9 cellular contexts compared by ENCODE assay signal in the genomic region with DNA sequence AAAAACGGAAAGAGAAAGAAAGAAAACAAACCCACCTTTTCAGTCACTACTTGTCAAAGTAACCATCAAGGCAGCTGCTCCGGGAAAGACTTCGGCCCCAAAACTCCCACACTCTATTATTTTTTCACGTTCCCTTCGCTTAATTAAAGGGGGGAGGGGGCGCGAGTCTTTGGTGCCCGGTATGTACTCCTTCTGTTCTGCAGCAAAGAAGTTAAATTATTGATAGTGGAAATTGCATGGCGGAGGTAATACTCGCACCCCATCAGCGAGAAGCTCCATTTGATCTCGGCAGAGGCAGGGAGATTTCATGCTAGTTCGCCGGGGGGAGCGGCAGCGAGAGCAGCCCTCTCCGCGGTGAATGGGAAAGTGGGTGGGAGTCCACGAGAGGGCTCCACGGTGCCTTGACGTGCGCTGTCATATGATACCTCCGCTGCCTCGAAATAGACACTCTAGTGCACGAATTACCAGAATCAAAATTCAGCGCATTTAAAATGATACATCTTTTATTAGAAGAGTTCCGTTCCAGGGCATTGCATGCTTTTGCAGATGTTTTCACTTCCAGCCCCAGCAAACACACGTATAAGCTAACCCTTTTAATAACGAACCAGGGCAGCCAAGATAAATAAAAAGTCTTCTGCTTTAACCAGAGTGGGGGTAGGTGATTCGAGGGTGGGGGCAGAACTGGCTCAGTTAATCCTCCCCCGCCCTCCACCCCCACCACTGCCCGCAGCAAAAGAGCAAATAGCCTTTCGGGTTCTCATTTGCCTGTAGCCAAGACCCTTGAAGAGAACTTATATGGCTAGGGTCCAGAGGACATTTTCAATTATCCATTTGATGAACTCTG. TPM values are rescaled to one million over a fixed set of nuclear protein-coding genes. Genes with fewer than 3 reads are reported as not detected.
DNase-seq lines count a peak whose midpoint lies in the region; ATAC-seq, FAIRE-seq and TF ChIP-seq lines count a peak whose summit lies in the region.
"Had no signal": no experiment of that assay in that cellular context is flagged by ENCODE, and none has a peak within 500 bp of the region (broad histone marks: within the 10 kb centered on the region; RNA-seq: fewer than 3 reads in every experiment).

No MANE protein-coding gene starts in this region.

- H3K4me1 ChIP-seq in SK-N-SH (ENCODE audit: control insufficient read depth in 1 of 2, insufficient read depth in 2 of 2, low read depth in 1 of 2, low read length in 1 of 2) = peaks cover 6 to 21% of the 10 kb centered on the region in 2 experiments; a peak in 1 of 4 replicates
- H3K4me1 ChIP-seq in esophagus (ENCODE audit: control insufficient read depth in 2 of 2, insufficient read depth in 2 of 2, low read length in 1 of 2) = peaks cover 6 to 12% of the 10 kb centered on the region in 2 donors

- peaks cover 49% of the 10 kb centered on the region for H3K27me3 Mint-ChIP-seq in nephron (ENCODE audit: low read depth)

- H4K20me1 ChIP-seq in SK-N-SH (ENCODE audit: insufficient read depth) = peaks cover 20% of the 10 kb centered on the region

- TF ChIP-seq CTCF in SK-N-SH (IDR thresholded peaks at IDR 0.05) = peak; percentile 58
- peak in 1 of 3 experiments; percentile 17 for TF ChIP-seq CTCF in nephron (IDR thresholded peaks at IDR 0.05; ENCODE audit: unreplicated experiment in 3 of 3)

- peak overlapping the region; percentile 84 for H3K4me2 ChIP-seq in SK-N-SH

- TF ChIP-seq RAD21 in SK-N-SH (IDR thresholded peaks at IDR 0.05; ENCODE audit: low read length) = peak; percentile 27; the same call in 1 of the 2 replicates

- no peaks in the 10 kb centered on the region for H3K9me2 ChIP-seq in SK-N-SH

- no peak for TF ChIP-seq POLR2A in GM12891 (IDR thresholded peaks at IDR 0.05; ENCODE audit: low read depth, low read length)

- H3K27me3 ChIP-seq in SK-N-SH (ENCODE audit: insufficient read depth) = no peaks in the 10 kb centered on the region
- H3K27me3 ChIP-seq in esophagus (ENCODE audit: control insufficient read depth in 1 of 2, insufficient read depth in 2 of 2, low read length in 2 of 2) = peaks cover 0 to 18% of the 10 kb centered on the region in 2 donors

- no peaks in the 10 kb centered on the region for H3K36me3 Mint-ChIP-seq in nephron (ENCODE audit: low read depth)

- peak; percentile 51 for DNase-seq in NCI-H345 (lab: John Stamatoyannopoulos, UW)
- no peak for DNase-seq in NCI-H345 treated with DMSO at 0.1 percent for 48 hours (lab: John Stamatoyannopoulos, UW; ENCODE audit: unreplicated experiment)
- DNase-seq in SK-N-SH = peak; percentile 38
- DNase-seq in GM12891 (ENCODE audit: insufficient read length, low spot score) = no peak

- H3K27ac Mint-ChIP-seq in nephron = peak overlapping the region in 2 of 3 experiments; percentile 3 to 24

- peaks cover 21% of the 10 kb centered on the region for H3F3A ChIP-seq in SK-N-SH (replicated peaks; ENCODE audit: insufficient read depth)

- CTCF ChIA-PET in SK-N-SH (lab: Yijun Ruan, JAX) = interaction anchor here (0.7 to 9.2 kb wide), 7 partner anchors 9 to 1629 kb away, joined by 3 to 243 read pairs (median 3); no protein-coding TSS in a partner anchor

- H3K4me3 Mint-ChIP-seq in nephron = peak overlapping the region; percentile 91 to 93 (median 93)

- H3K9me3 Mint-ChIP-seq in nephron = no peaks in the 10 kb centered on the region

- peak overlapping the region; percentile 90 for H2AFZ ChIP-seq in SK-N-SH (ENCODE audit: low read depth)

- ATAC-seq in HG02759 (IDR thresholded peaks at IDR 0.05; ENCODE audit: unreplicated experiment) (peak; percentile 32), GM21390 (IDR thresholded peaks at IDR 0.05; ENCODE audit: unreplicated experiment) (no peak)

- H3K9ac ChIP-seq in SK-N-SH = peak overlapping the region; percentile 89

- H3K9me3 ChIP-seq in SK-N-SH = no peaks in the 10 kb centered on the region
- H3K9me3 ChIP-seq in esophagus (ENCODE audit: control insufficient read depth in 2 of 2, insufficient read depth in 1 of 2, low read depth in 1 of 2, low read length in 1 of 2) = no peaks in the 10 kb centered on the region
- H3K9me3 ChIP-seq: body of pancreas had no signal

- H3K4me3 ChIP-seq in SK-N-SH (ENCODE audit: low read depth in 2 of 2, low read length in 1 of 2) (peak overlapping the region; percentile 84 to 92), esophagus (ENCODE audit: low read depth in 1 of 2, low read length in 2 of 2) (peak overlapping the region; percentile 48 to 59)

- H3K36me3 ChIP-seq in SK-N-SH (replicated peaks in 1 of 2; ENCODE audit: control insufficient read depth in 1 of 2, insufficient read depth in 2 of 2, low read length in 1 of 2) (no peaks in the 10 kb centered on the region), esophagus (ENCODE audit: control insufficient read depth in 2 of 2, insufficient read depth in 2 of 2, low read length in 1 of 2) (no peaks in the 10 kb centered on the region)

- H3K27ac ChIP-seq in SK-N-SH (ENCODE audit: low read depth in 2 of 2, low read length in 1 of 2) = peak overlapping the region; percentile 39 to 62; a peak in 3 of 4 replicates
- H3K27ac ChIP-seq in esophagus (ENCODE audit: low read depth in 2 of 2, low read length in 1 of 2) = no peak overlapping the region
- H3K27ac ChIP-seq: body of pancreas had no signal

- 3% methylated on average over 31 of the region's 33 CpGs for WGBS in SK-N-SH (ENCODE audit: low lambda C conversion rate)
- 1 to 2% methylated on average over 33 of the region's 33 CpGs for WGBS in esophagus, 2 donors

- peaks cover 37% of the 10 kb centered on the region for H3K4me1 Mint-ChIP-seq in nephron

- 0 out of 4 replicates have a peak, but pooled peaks of 1 of the 2 experiments have one; percentile 15 for TF ChIP-seq EP300 in SK-N-SH (IDR thresholded peaks at IDR 0.05; ENCODE audit: borderline replicate concordance in 1 of 2, low read depth in 1 of 2, low read length in 1 of 2)

- peaks cover 40% of the 10 kb centered on the region for H3K79me2 ChIP-seq in SK-N-SH (ENCODE audit: insufficient read depth)

- no peak for FAIRE-seq in GM12891 (lab: Jason Lieb, UNC)

- POLR2A ChIA-PET in SK-N-SH (lab: Yijun Ruan, JAX) = interaction anchor here (1.1 kb wide), 1 partner anchor 16 kb away, joined by 3 read pairs; no protein-coding TSS in a partner anchor

TF ChIP-seq in SK-N-SH, 30 proteins besides CTCF, POLR2A, EP300 and RAD21 (continues in another document):
- TF ChIP-seq SIN3A (IDR thresholded peaks at IDR 0.05; ENCODE audit: borderline replicate concordance, low read depth, low read length) = no peak
- TF ChIP-seq POLR2AphosphoS5 (IDR thresholded peaks at IDR 0.05; ENCODE audit: low read depth, low read length) = no peak
- TF ChIP-seq NFIC (IDR thresholded peaks at IDR 0.05; ENCODE audit: borderline replicate concordance) = no peak; the same call in 1 of the 2 replicates
- 0 out of 2 replicates have a peak, but pooled peaks have one; percentile 26 for TF ChIP-seq RCOR1 (IDR thresholded peaks at IDR 0.05; ENCODE audit: low read length)
- TF ChIP-seq RFX5 (IDR thresholded peaks at IDR 0.05; ENCODE audit: low read length) = no peak
- no peak for TF ChIP-seq TEAD4 (IDR thresholded peaks at IDR 0.05; ENCODE audit: borderline replicate concordance, insufficient read depth)
- 0 out of 2 replicates have a peak, but pooled peaks have one; percentile 2 for TF ChIP-seq JUND (IDR thresholded peaks at IDR 0.05)
- TF ChIP-seq FOSL2 (IDR thresholded peaks at IDR 0.05; ENCODE audit: borderline replicate concordance, low read depth) = no peak
- peak; percentile 24; the same call in 1 of the 2 replicates for TF ChIP-seq SMC3 (IDR thresholded peaks at IDR 0.05; ENCODE audit: low read depth, low read length)
- TF ChIP-seq, protein P1, sequence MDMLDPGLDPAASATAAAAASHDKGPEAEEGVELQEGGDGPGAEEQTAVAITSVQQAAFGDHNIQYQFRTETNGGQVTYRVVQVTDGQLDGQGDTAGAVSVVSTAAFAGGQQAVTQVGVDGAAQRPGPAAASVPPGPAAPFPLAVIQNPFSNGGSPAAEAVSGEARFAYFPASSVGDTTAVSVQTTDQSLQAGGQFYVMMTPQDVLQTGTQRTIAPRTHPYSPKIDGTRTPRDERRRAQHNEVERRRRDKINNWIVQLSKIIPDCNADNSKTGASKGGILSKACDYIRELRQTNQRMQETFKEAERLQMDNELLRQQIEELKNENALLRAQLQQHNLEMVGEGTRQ (IDR thresholded peaks at IDR 0.05; ENCODE audit: borderline replicate concordance, low read depth, low read length) = no peak
- no peak for TF ChIP-seq EZH2phosphoT487 (IDR thresholded peaks at IDR 0.05; ENCODE audit: borderline replicate concordance, low read depth)

TF ChIP-seq in GM12891, 5 proteins besides CTCF, POLR2A, EP300 and RAD21:
- TF ChIP-seq POU2F2 (IDR thresholded peaks at IDR 0.05; ENCODE audit: low read depth, low read length) (no peak), TAF1 (IDR thresholded peaks at IDR 0.05; ENCODE audit: low read depth, low read length) (no peak), PAX5 (IDR thresholded peaks at IDR 0.05; ENCODE audit: insufficient read depth, low read length, severe bottlenecking) (no peak), POLR2AphosphoS5 (IDR thresholded peaks at IDR 0.05; ENCODE audit: low read depth, low read length) (no peak), SPI1 (IDR thresholded peaks at IDR 0.05; ENCODE audit: low read depth, low read length) (no peak)
TF ChIP-seq in GM12891: peak in this region for 0.

RNA-seq across cellular contexts. Expression of gene BDNF, which starts 1.2 kb away (rescaled TPM):
- polyA plus RNA-seq in SK-N-SH (2012; rRNA removed) = 21.3 and 24.4 TPM in 2 replicates
- 23.2 and 25.5 TPM in 2 replicates for polyA plus RNA-seq in SK-N-SH (2012; cell fraction: cytosol; rRNA removed)
- polyA plus RNA-seq in SK-N-SH (2012; cell fraction: nucleus; rRNA removed) = 23.9 and 29.7 TPM in 2 replicates
- polyA plus RNA-seq in esophagus = under 1 TPM; 0.37 to 0.80 TPM
- 0.04 TPM for polyA plus RNA-seq in GM12891 (2012; ENCODE audit: low read depth, missing spikeins)

Comparison
In these comparisons a context has a peak if more than half of its experiments do, and no peak if none do; other contexts are left out.
1. DNase-seq: peak in NCI-H345 (single experiment) and SK-N-SH (single experiment); none in NCI-H345 treated with DMSO at 0.1 percent for 48 hours (single experiment) and GM12891 (single experiment).
2. H3K27ac ChIP-seq: peak in SK-N-SH (2 of 2); none in esophagus (0 of 2).
3. RNA of gene BDNF, which starts 1.2 kb away (polyA plus RNA-seq): 21.3 to 29.7 TPM in SK-N-SH; 0.37 to 0.80 TPM in esophagus; every median in the first group is over 10 times any median in the second.